ENCODE assay signal across 8 cellular contexts in genomic region chr20:25297141-25297905, GRCh38. TPM values are rescaled to one million over a fixed set of nuclear protein-coding genes. Genes with fewer than 3 reads are reported as not detected.
DNase-seq lines count a peak whose midpoint lies in the region; ATAC-seq and TF ChIP-seq lines count a peak whose summit lies in the region.

No MANE protein-coding gene starts in this region.

- no peaks in the 10 kb centered on the region for H4K20me1 ChIP-seq in KMS-11 (ENCODE audit: insufficient read depth)

- no peaks in the 10 kb centered on the region for H3K9me3 Mint-ChIP-seq in neural crest cell

- no peaks in the 10 kb centered on the region for H3K79me2 ChIP-seq in KMS-11 (ENCODE audit: insufficient read depth, low read depth)

- peak overlapping the region; percentile 82 for H3K4me2 ChIP-seq in KMS-11

- no peaks in the 10 kb centered on the region for H3K27me3 ChIP-seq in KMS-11 (ENCODE audit: insufficient read depth, low read depth)

- peak overlapping the region; percentile 94 for H3K27ac ChIP-seq in KMS-11

- peaks cover 6% of the 10 kb centered on the region for H3K4me1 Mint-ChIP-seq in neural crest cell

- peaks cover 96% of the 10 kb centered on the region for H3K4me1 ChIP-seq in KMS-11 (ENCODE audit: low read depth, poor library complexity, severe bottlenecking)

- H3K9ac ChIP-seq in KMS-11, result peak overlapping the region; percentile 55; the same call in 1 of the 2 replicates

- no peaks in the 10 kb centered on the region for H3K36me3 Mint-ChIP-seq in neural crest cell (ENCODE audit: low read depth)

- peaks cover 4% of the 10 kb centered on the region for H3K27me3 Mint-ChIP-seq in neural crest cell (ENCODE audit: low read depth)

- peak overlapping the region; percentile 38 for H3K4me3 Mint-ChIP-seq in neural crest cell

- peak; percentile 68 for ATAC-seq in GM18861 (IDR thresholded peaks at IDR 0.05; ENCODE audit: unreplicated experiment)
- ATAC-seq in GM21737 (IDR thresholded peaks at IDR 0.05; ENCODE audit: unreplicated experiment), result peak; percentile 52

- no peaks in the 10 kb centered on the region for H3K36me3 ChIP-seq in KMS-11 (ENCODE audit: insufficient read depth)

- DNase-seq in neural crest cell (ENCODE audit: low read depth, low spot score), result no peak
- no peak for DNase-seq in cerebellar nuclear complex (lab: John Stamatoyannopoulos, UW)
- DNase-seq in NCI-H748 (lab: John Stamatoyannopoulos, UW; ENCODE audit: unreplicated experiment), result no peak
- DNase-seq in NCI-H1105 treated with DMSO at 0.1 percent for 48 hours (lab: John Stamatoyannopoulos, UW), result no peak
- DNase-seq in activated CD4-positive, alpha-beta T cell treated with anti-CD3 and anti-CD28 coated beads for 4 hours, result no peak

- no peak overlapping the region for H2AFZ ChIP-seq in KMS-11 (ENCODE audit: low read depth)

- no peak overlapping the region for H3K27ac Mint-ChIP-seq in neural crest cell (ENCODE audit: unreplicated experiment)

- TF ChIP-seq CTCF in KMS-11 (conservative IDR thresholded peaks at IDR 0.05; ENCODE audit: low read depth, low read length) (peak; percentile 22; the same call in 1 of the 2 replicates), neural crest cell (conservative IDR thresholded peaks at IDR 0.05) (no peak)

- no peak overlapping the region for H3K4me3 ChIP-seq in KMS-11 (IDR thresholded peaks at IDR 0.05; ENCODE audit: insufficient read depth, low read depth, low read length)

RNA-seq across cellular contexts. Expression of gene PYGB, which starts 49.4 kb away (rescaled TPM):
- 71.1 and 77.1 TPM in 2 replicates for total RNA-seq in neural crest cell
